ENCODE assay signal across 8 cellular contexts in the genomic region with DNA sequence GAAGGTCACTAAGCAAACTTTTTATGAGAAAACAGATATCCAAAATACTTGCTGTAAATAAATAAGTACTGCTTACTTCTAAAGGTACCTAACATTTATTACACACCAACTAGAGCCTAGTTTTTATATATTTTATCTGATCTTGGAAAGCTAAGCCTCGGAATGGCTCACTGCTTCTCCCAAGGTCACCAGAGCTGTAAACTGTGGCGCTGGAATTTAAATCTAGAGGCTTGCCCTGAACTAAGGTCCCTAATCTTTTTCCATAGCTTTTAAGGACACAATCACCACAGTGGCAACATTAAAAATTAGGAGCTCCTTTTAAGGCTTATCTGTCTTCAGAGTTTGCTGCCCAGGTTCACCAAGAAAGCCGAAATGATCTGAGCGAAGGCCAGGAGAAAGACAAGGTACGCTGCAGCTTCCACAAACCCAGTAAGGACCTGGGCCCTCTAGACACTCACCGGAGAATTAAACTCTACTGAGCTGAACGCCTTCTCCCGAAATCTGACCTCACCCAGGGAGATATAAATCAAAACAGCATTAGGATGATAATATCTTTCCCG. TPM values are rescaled to one million over a fixed set of nuclear protein-coding genes. Genes with fewer than 3 reads are reported as not detected.
DNase-seq lines count a peak whose midpoint lies in the region; ATAC-seq, FAIRE-seq and TF ChIP-seq lines count a peak whose summit lies in the region.

No MANE protein-coding gene starts in this region.

- H3K9me3 ChIP-seq in A673 (ENCODE audit: low read depth, low read length, poor library complexity, severe bottlenecking): no peaks in the 10 kb centered on the region
- H3K9me3 ChIP-seq in GM12878 (replicated peaks; ENCODE audit: control insufficient read depth, insufficient read depth, low read length): no peaks in the 10 kb centered on the region
- no peaks in the 10 kb centered on the region for H3K9me3 ChIP-seq in stomach smooth muscle (ENCODE audit: control insufficient read depth in 2 of 2, low read length in 2 of 2)

- BruUV-seq in A673 (replicated peaks; lab: Mats Ljungman, UMichigan): TSS peak; percentile 85
- TSS peak; percentile 89 for BruUV-seq in GM12878 (replicated peaks; lab: Mats Ljungman, UMichigan)

- H4K20me1 ChIP-seq in KMS-11 (ENCODE audit: insufficient read depth): no peaks in the 10 kb centered on the region
- no peaks in the 10 kb centered on the region for H4K20me1 ChIP-seq in GM12878 (ENCODE audit: control insufficient read depth, insufficient read depth)

- peak; percentile 9 for DNase-seq in A673 (ENCODE audit: low spot score)
- DNase-seq in GM12878 (ENCODE audit: low read depth, low spot score): no peak
- peak; percentile 30 for DNase-seq in kidney tubule cell (ENCODE audit: low spot score)
- DNase-seq in ureter (ENCODE audit: low spot score): no peak
- no peak for DNase-seq in HEK293T (ENCODE audit: extremely low spot score)

- SMC1A ChIA-PET in GM12878 (lab: Charles Lee; ENCODE audit: uncharacterized antibody, unreplicated experiment): interaction anchor here (1.0 to 3.3 kb wide), 8 partner anchors 10 to 333 kb away, joined by 3 to 58 read pairs (median 4); partner anchors contain the start of genes PARP2, PIP4P1 and TEP1

- 2% methylated on average over 9 of the region's 9 CpGs for WGBS in GM12878 (ENCODE audit: insufficient coverage, insufficient replicate concordance, low lambda C conversion rate, missing lambda C conversion rate)

- H3K4me3 ChIP-seq in A673 (ENCODE audit: low read depth, low read length, poor library complexity, severe bottlenecking) (peak overlapping the region; percentile 59), KMS-11 (IDR thresholded peaks at IDR 0.05; ENCODE audit: insufficient read depth, low read depth, low read length) (peak overlapping the region; percentile 51), GM12878 (peak overlapping the region; percentile 82), stomach smooth muscle (ENCODE audit: low read length in 2 of 2) (peak overlapping the region; percentile 87 to 93)

- TF ChIP-seq EP300 in GM12878 (IDR thresholded peaks at IDR 0.05; ENCODE audit: borderline replicate concordance in 1 of 2, control insufficient read depth in 1 of 2, low read depth in 2 of 2, low read length in 2 of 2): no peak

- FAIRE-seq in GM12878 (lab: Jason Lieb, UNC): no peak

- H3K36me3 ChIP-seq in A673 (ENCODE audit: insufficient read depth, low read length, poor library complexity, severe bottlenecking): peaks cover 25% of the 10 kb centered on the region
- H3K36me3 ChIP-seq in KMS-11 (ENCODE audit: insufficient read depth): no peaks in the 10 kb centered on the region
- H3K36me3 ChIP-seq in GM12878 (ENCODE audit: control insufficient read depth in 2 of 2, insufficient read depth in 2 of 2, low read length in 1 of 2): peaks cover 0 to 4% of the 10 kb centered on the region in 2 experiments; a peak in 1 of 4 replicates
- peaks cover 2 to 4% of the 10 kb centered on the region in 2 donors for H3K36me3 ChIP-seq in stomach smooth muscle (ENCODE audit: control insufficient read depth in 2 of 2, insufficient read depth in 2 of 2, low read length in 2 of 2)

- no peak for TF ChIP-seq POLR2A in GM12878 (IDR thresholded peaks at IDR 0.05; ENCODE audit: low read depth, low read length)

- in situ Hi-C loops in GM12878 (cut with MboI): loop anchor here (5.0 kb wide), 1 partner anchor 350 kb away; the partner anchor contains the start of gene RNASE4

- RAD21 ChIA-PET in GM12878 (lab: Charles Lee; ENCODE audit: unreplicated experiment): interaction anchor here (1.1 to 7.9 kb wide), 5 partner anchors 10 to 349 kb away, joined by 6 to 78 read pairs (median 15); partner anchors contain the start of genes PARP2, PIP4P1 and TEP1

- no peak for TF ChIP-seq RAD21 in GM12878 (IDR thresholded peaks at IDR 0.05; ENCODE audit: insufficient read depth, low read depth, low read length)

- H3K4me2 ChIP-seq in KMS-11 (peak overlapping the region; percentile 73), GM12878 (ENCODE audit: control insufficient read depth, insufficient read depth) (peak overlapping the region; percentile 67)

- peak overlapping the region; percentile 48; the same call in 1 of the 2 replicates for H2AFZ ChIP-seq in KMS-11 (ENCODE audit: low read depth)
- H2AFZ ChIP-seq in GM12878 (ENCODE audit: control insufficient read depth, low read depth, low read length): peak overlapping the region; percentile 81

- CTCF ChIA-PET in A673 (lab: Charles Lee): no interaction called here
- CTCF ChIA-PET in GM12878 (lab: Yijun Ruan, JAX): interaction anchor here (0.6 to 11.3 kb wide), 8 partner anchors 10 to 365 kb away, joined by 3 to 216 read pairs (median 14); partner anchors contain the start of genes PARP2, RNASE4 and TEP1
- CTCF ChIA-PET in HEK293T (lab: Yijun Ruan, JAX): interaction anchor here (1.0 to 1.9 kb wide), 2 partner anchors 9 to 83 kb away, joined by 3 to 4 read pairs; no protein-coding TSS in a partner anchor

- intact Hi-C loops in A673 (cut with micrococcal nuclease; ENCODE audit: unreplicated experiment): no loop called here
- intact Hi-C loops in GM12878 (cut with micrococcal nuclease; ENCODE audit: unreplicated experiment): loop anchor here (2.0 kb wide), 1 partner anchor 128 kb away; the partner anchor contains the start of gene PIP4P1

- H3K27me3 ChIP-seq in A673 (replicated peaks; ENCODE audit: insufficient read depth, low read depth, low read length, poor library complexity): no peaks in the 10 kb centered on the region
- H3K27me3 ChIP-seq in KMS-11 (ENCODE audit: insufficient read depth, low read depth): no peaks in the 10 kb centered on the region
- H3K27me3 ChIP-seq in GM12878 (replicated peaks in 1 of 2; ENCODE audit: control insufficient read depth in 2 of 2, insufficient read depth in 2 of 2, low read length in 1 of 2): no peaks in the 10 kb centered on the region
- no peaks in the 10 kb centered on the region for H3K27me3 ChIP-seq in stomach smooth muscle (ENCODE audit: control insufficient read depth in 1 of 2, insufficient read depth in 2 of 2, low read length in 2 of 2)

- TF ChIP-seq CTCF in A673 (conservative IDR thresholded peaks at IDR 0.05; ENCODE audit: low read depth, low read length) (no peak), KMS-11 (conservative IDR thresholded peaks at IDR 0.05; ENCODE audit: low read depth, low read length) (no peak), GM12878 (IDR thresholded peaks at IDR 0.05 in 2 of 3, conservative IDR thresholded peaks at IDR 0.05 in 1 of 3; ENCODE audit: control insufficient read depth in 2 of 3, extremely low read depth in 1 of 3, insufficient read depth in 1 of 3, low read depth in 3 of 3, low read length in 3 of 3) (no peak)

- H3K4me1 ChIP-seq in A673 (ENCODE audit: insufficient read depth, low read length, poor library complexity, severe bottlenecking) (peaks cover 32% of the 10 kb centered on the region), KMS-11 (ENCODE audit: low read depth, poor library complexity, severe bottlenecking) (peaks cover 23% of the 10 kb centered on the region), GM12878 (ENCODE audit: control insufficient read depth, insufficient read depth, low read length) (peaks cover 6% of the 10 kb centered on the region; the same call in 1 of the 2 replicates), stomach smooth muscle (ENCODE audit: control insufficient read depth, insufficient read depth, low read length) (no peaks in the 10 kb centered on the region)

- ATAC-seq in GM19023 (IDR thresholded peaks at IDR 0.05; ENCODE audit: unreplicated experiment) (peak; percentile 10), GM12878 (peak; percentile 19)

- H3K9ac ChIP-seq in KMS-11 (peak overlapping the region; percentile 61; the same call in 1 of the 2 replicates), GM12878 (ENCODE audit: control insufficient read depth, insufficient read depth, low read length) (peak overlapping the region; percentile 88), stomach smooth muscle (ENCODE audit: low read length in 2 of 2) (peak overlapping the region; percentile 82 to 93)

- POLR2A ChIA-PET in A673 (lab: Charles Lee; ENCODE audit: low non-redundant PET): interaction anchor here (0.5 kb wide), 1 partner anchor 22 kb away, joined by 4 read pairs; no protein-coding TSS in a partner anchor
- POLR2A ChIA-PET in GM12878 (lab: Charles Lee): interaction anchor here (0.8 to 7.4 kb wide), 7 partner anchors 10 to 275 kb away, joined by 3 to 96 read pairs (median 5); partner anchors contain the start of genes APEX1, OSGEP, PARP2 and PIP4P1
- POLR2A ChIA-PET in HEK293T (lab: Yijun Ruan, JAX): interaction anchor here (0.6 to 9.7 kb wide), 8 partner anchors 10 to 351 kb away, joined by 3 to 162 read pairs (median 4); partner anchors contain the start of genes APEX1, OSGEP, PARP2 and PIP4P1

- H3K79me2 ChIP-seq in KMS-11 (ENCODE audit: insufficient read depth, low read depth) (peaks cover 42% of the 10 kb centered on the region), GM12878 (ENCODE audit: control insufficient read depth, insufficient read depth, low read length) (peaks cover 47% of the 10 kb centered on the region)

- peak overlapping the region; percentile 87 for H3K27ac ChIP-seq in A673 (ENCODE audit: low read depth, low read length, poor library complexity, severe bottlenecking)
- peak overlapping the region; percentile 64 for H3K27ac ChIP-seq in KMS-11
- peak overlapping the region; percentile 85 for H3K27ac ChIP-seq in GM12878 (ENCODE audit: control insufficient read depth, insufficient read depth)
- H3K27ac ChIP-seq in stomach smooth muscle (ENCODE audit: low read length): peak overlapping the region; percentile 90

RNA-seq across cellular contexts. Expression of gene CCNB1IP1, which starts 0.6 kb away (rescaled TPM):
- 117 and 121 TPM in 2 replicates for total RNA-seq in A673 (2021)
- 106 and 111 TPM in 2 replicates for total RNA-seq in GM12878 (2013; cell fraction: nucleolus; rRNA removed)
- total RNA-seq in GM12878 (2014; rRNA removed): 92.4 and 122 TPM in 2 replicates
- total RNA-seq in GM12878 (2014; rRNA removed; fragmentation: Illumina TruSeq; extraction: Trizol): 99.7 and 102 TPM in 2 replicates
- total RNA-seq in GM12878 (2021): 60.3 and 61.0 TPM in 2 replicates
- polyA plus RNA-seq in GM12878 (2011; ENCODE audit: low read depth): 87.9 TPM
- 165 and 188 TPM in 2 replicates for polyA plus RNA-seq in GM12878 (2011; rRNA removed)
- 96.7 and 123 TPM in 2 replicates for polyA plus RNA-seq in GM12878 (2011; cell fraction: cytosol; rRNA removed)
- 52.4 and 52.7 TPM in 2 replicates for polyA plus RNA-seq in GM12878 (2011; cell fraction: nucleus; rRNA removed)
- 63.3 and 99.5 TPM in 2 replicates for polyA plus RNA-seq in GM12878 (2012)
- 109 and 144 TPM in 2 replicates for polyA plus RNA-seq in GM12878 (2014; fragmentation: Illumina TruSeq; extraction: Trizol)
- polyA plus RNA-seq in GM12878 (2014; fragmentation: Nextera tagmentation; extraction: Ambion mirVana): 10 to 100 TPM; 69.2 to 80.6 TPM
- polyA plus RNA-seq in GM12878 (2014; rRNA removed): 85.1 and 98.2 TPM in 2 replicates
- polyA plus RNA-seq in GM12878 (2016; fragmentation: Nextera tagmentation; extraction: Ambion mirVana): 10 to 100 TPM; 20.4 to 23.0 TPM
- polyA minus RNA-seq in GM12878 (2011; rRNA and poly(A)+ RNA removed): 119 TPM in 2 replicates
- 20.8 and 28.8 TPM in 2 replicates for polyA minus RNA-seq in GM12878 (2011; cell fraction: cytosol; rRNA and poly(A)+ RNA removed)
- polyA minus RNA-seq in GM12878 (2011; cell fraction: nucleus; rRNA and poly(A)+ RNA removed): 40.9 and 73.9 TPM in 2 replicates
- 38.3 TPM for total RNA-seq in ureter

RNA-seq across cellular contexts. Expression of gene PARP2, which starts 11.0 kb away (rescaled TPM):
- total RNA-seq in A673 (2021): 67.8 and 67.9 TPM in 2 replicates
- 34.2 and 47.2 TPM in 2 replicates for total RNA-seq in GM12878 (2013; cell fraction: nucleolus; rRNA removed)
- total RNA-seq in GM12878 (2014; rRNA removed): 26.7 and 33.5 TPM in 2 replicates
- total RNA-seq in GM12878 (2014; rRNA removed; fragmentation: Illumina TruSeq; extraction: Trizol): 35.3 and 39.4 TPM in 2 replicates
- total RNA-seq in GM12878 (2021): 36.8 and 39.2 TPM in 2 replicates
- 31.6 TPM for polyA plus RNA-seq in GM12878 (2011; ENCODE audit: low read depth)
- 45.3 and 68.0 TPM in 2 replicates for polyA plus RNA-seq in GM12878 (2011; rRNA removed)
- 31.1 and 34.1 TPM in 2 replicates for polyA plus RNA-seq in GM12878 (2011; cell fraction: cytosol; rRNA removed)
- 78.4 and 83.9 TPM in 2 replicates for polyA plus RNA-seq in GM12878 (2011; cell fraction: nucleus; rRNA removed)
- 30.3 and 35.5 TPM in 2 replicates for polyA plus RNA-seq in GM12878 (2012)
- 60.8 and 72.6 TPM in 2 replicates for polyA plus RNA-seq in GM12878 (2014; fragmentation: Illumina TruSeq; extraction: Trizol)
- 10 to 100 TPM; 30.4 to 38.0 TPM for polyA plus RNA-seq in GM12878 (2014; fragmentation: Nextera tagmentation; extraction: Ambion mirVana)
- 37.1 and 46.9 TPM in 2 replicates for polyA plus RNA-seq in GM12878 (2014; rRNA removed)
- polyA plus RNA-seq in GM12878 (2016; fragmentation: Nextera tagmentation; extraction: Ambion mirVana): 10 to 100 TPM; 72.2 to 75.4 TPM
- polyA minus RNA-seq in GM12878 (2011; rRNA and poly(A)+ RNA removed): 20.6 and 21.9 TPM in 2 replicates
- 9.4 and 15.9 TPM in 2 replicates for polyA minus RNA-seq in GM12878 (2011; cell fraction: cytosol; rRNA and poly(A)+ RNA removed)
- 15.0 and 19.6 TPM in 2 replicates for polyA minus RNA-seq in GM12878 (2011; cell fraction: nucleus; rRNA and poly(A)+ RNA removed)
- 20.6 TPM for total RNA-seq in ureter

RNA-seq across cellular contexts. Expression of gene TTC5, which starts 26.7 kb away (rescaled TPM):
- total RNA-seq in A673 (2021) (31.8 and 31.9 TPM in 2 replicates), GM12878 (2014; rRNA removed) (11.4 and 11.8 TPM in 2 replicates), GM12878 (2014; rRNA removed; fragmentation: Illumina TruSeq; extraction: Trizol) (15.3 and 15.7 TPM in 2 replicates), GM12878 (2021) (15.9 and 16.6 TPM in 2 replicates), ureter (26.6 TPM)
- 41.2 and 48.1 TPM in 2 replicates for total RNA-seq in GM12878 (2013; cell fraction: nucleolus; rRNA removed)
- 3.9 TPM for polyA plus RNA-seq in GM12878 (2011; ENCODE audit: low read depth)
- polyA plus RNA-seq in GM12878 (2011; rRNA removed) (21.6 and 22.5 TPM in 2 replicates), GM12878 (2014; fragmentation: Illumina TruSeq; extraction: Trizol) (7.3 and 9.7 TPM in 2 replicates), GM12878 (2014; fragmentation: Nextera tagmentation; extraction: Ambion mirVana) (1 to 10 TPM; 6.9 to 7.6 TPM), GM12878 (2014; rRNA removed) (7.6 and 8.0 TPM in 2 replicates), GM12878 (2016; fragmentation: Nextera tagmentation; extraction: Ambion mirVana) (10 to 100 TPM; 20.9 to 21.3 TPM)
- polyA plus RNA-seq in GM12878 (2011; cell fraction: cytosol; rRNA removed): 10.0 and 12.3 TPM in 2 replicates
- polyA plus RNA-seq in GM12878 (2011; cell fraction: nucleus; rRNA removed): 14.1 and 15.1 TPM in 2 replicates
- polyA plus RNA-seq in GM12878 (2012): 5.0 and 10.2 TPM in 2 replicates
- 23.3 and 24.0 TPM in 2 replicates for polyA minus RNA-seq in GM12878 (2011; rRNA and poly(A)+ RNA removed)
- polyA minus RNA-seq in GM12878 (2011; cell fraction: cytosol; rRNA and poly(A)+ RNA removed): 6.1 and 8.8 TPM in 2 replicates
- polyA minus RNA-seq in GM12878 (2011; cell fraction: nucleus; rRNA and poly(A)+ RNA removed): 17.2 and 23.4 TPM in 2 replicates

Comparison
In these comparisons a context has a peak if more than half of its experiments do, and no peak if none do; other contexts are left out.
1. DNase-seq: peak in A673 (single experiment) and kidney tubule cell (single experiment); none in GM12878 (single experiment), ureter (single experiment) and HEK293T (single experiment).
2. Peak in every context shown above with its lines, with median percentiles within 50 percentile points of each other: H3K27ac ChIP-seq, H3K4me3 ChIP-seq and H3K9ac ChIP-seq.